In the genomic region with DNA sequence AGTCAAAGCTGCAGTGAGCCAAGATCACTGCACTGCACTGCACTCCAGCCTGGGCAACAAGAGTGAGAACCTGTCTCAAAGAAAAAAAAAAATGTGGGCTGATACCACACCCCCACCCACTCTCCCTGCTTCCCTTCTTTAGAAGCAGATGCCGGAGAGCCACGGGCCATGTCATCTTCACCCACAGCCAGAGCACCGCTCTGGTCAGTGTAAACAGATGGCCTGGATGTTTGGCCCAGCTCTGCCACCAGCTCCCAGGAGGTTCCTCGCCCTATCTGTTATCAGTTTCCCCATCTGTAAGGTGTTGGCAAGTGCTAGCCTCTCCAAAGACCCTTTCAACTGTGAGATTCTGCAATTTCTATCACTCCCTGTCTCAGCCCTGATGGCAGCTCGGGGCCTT, we compare ENCODE assay signal across 32 cellular contexts. TPM values are rescaled to one million over a fixed set of nuclear protein-coding genes. Genes with fewer than 3 reads are reported as not detected.
"Had no signal": no experiment of that assay in that cellular context is flagged by ENCODE, and none has a peak within 500 bp of the region (broad histone marks: within the 10 kb centered on the region; RNA-seq: fewer than 3 reads in every experiment).

No MANE protein-coding gene starts in this region.

- H3K4me3 Mint-ChIP-seq: dendritic cell treated with granulocyte-macrophage colony-stimulating factor and Interleukin-4, amounts not matched to agents 40 ng/mL and 50 ng/mL, for 4 days; memory B cell; mesothelial cell of epicardium; natural killer cell treated with Interleukin-12 subunit alpha and Interleukin-12 subunit beta and Interleukin-15 and Interleukin-18, amount 100 ng/mL, for 72 hours; neural crest cell; stimulated activated naive CD8-positive, alpha-beta T cell treated with anti-CD3 and anti-CD28 coated beads, Interleukin-15, amount 100 ng/mL, for 72 hours had no signal

- DNase-seq: effector CD8-positive, alpha-beta T cell; foreskin keratinocyte; heart left ventricle; kidney; mucosa of descending colon; naive B cell; stimulated activated CD4-positive, alpha-beta T cell treated with anti-CD3 and anti-CD28 coated beads, Interleukin-12 subunit alpha, Interleukin-12 subunit beta, amount 100 ng/mL, for 4 hours; stimulated activated CD4-positive, alpha-beta T cell treated with anti-CD3 and anti-CD28 coated beads, Interleukin-1b, Interleukin-23, amount 100 ng/mL, for 48 hours; stimulated activated CD4-positive, alpha-beta T cell treated with anti-CD3 and anti-CD28 coated beads, Interleukin-4, amount 100 ng/mL, for 1 hour; stimulated activated CD8-positive, alpha-beta memory T cell treated with anti-CD3 and anti-CD28 coated beads, Interleukin-4, amount 100 ng/mL, for 48 hours; stimulated activated naive CD4-positive, alpha-beta T cell; stimulated activated naive CD8-positive, alpha-beta T cell treated with anti-CD3 and anti-CD28 coated beads, Interleukin-15, amount 100 ng/mL, for 72 hours; thyroid gland; trophoblast cell had no signal

- H3K4me1 ChIP-seq: foreskin keratinocyte, parathyroid adenoma had no signal

- FAIRE-seq: endothelial cell of umbilical vein, kidney had no signal

- H3K27ac Mint-ChIP-seq: dendritic cell treated with granulocyte-macrophage colony-stimulating factor and Interleukin-4, amounts not matched to agents 40 ng/mL and 50 ng/mL, for 4 days; memory B cell; mesothelial cell of epicardium; natural killer cell treated with Interleukin-12 subunit alpha and Interleukin-12 subunit beta and Interleukin-15 and Interleukin-18, amount 100 ng/mL, for 72 hours; progenitor cell of endocrine pancreas; stimulated activated naive CD8-positive, alpha-beta T cell treated with anti-CD3 and anti-CD28 coated beads, Interleukin-15, amount 100 ng/mL, for 72 hours had no signal

- H3K4me2 ChIP-seq: hepatocyte, smooth muscle cell had no signal

- H3K9me3 Mint-ChIP-seq: dendritic cell treated with granulocyte-macrophage colony-stimulating factor and Interleukin-4, amounts not matched to agents 40 ng/mL and 50 ng/mL, for 4 days; memory B cell; mesothelial cell of epicardium; naive B cell; natural killer cell treated with Interleukin-12 subunit alpha and Interleukin-12 subunit beta and Interleukin-15 and Interleukin-18, amount 100 ng/mL, for 72 hours; neural crest cell; stimulated activated naive CD8-positive, alpha-beta T cell treated with anti-CD3 and anti-CD28 coated beads, Interleukin-15, amount 100 ng/mL, for 72 hours had no signal

- ATAC-seq: foreskin keratinocyte; gastroesophageal sphincter; heart left ventricle; left lobe of liver; mucosa of descending colon; natural killer cell treated with Interleukin-12 subunit alpha and Interleukin-12 subunit beta and Interleukin-15 and Interleukin-18, amount 100 ng/mL, for 72 hours; sciatic nerve; stimulated activated naive CD8-positive, alpha-beta T cell treated with anti-CD3 and anti-CD28 coated beads, Interleukin-15, amount 100 ng/mL, for 72 hours had no signal

- H3K9ac ChIP-seq: parathyroid adenoma had no signal

- H3K9me3 ChIP-seq: esophagus muscularis mucosa, gastroesophageal sphincter, heart left ventricle, mucosa of descending colon, right atrium auricular region, thyroid gland, vagina had no signal

- H3K4me3 ChIP-seq: esophagus muscularis mucosa, gastroesophageal sphincter, heart left ventricle, hepatocyte, lung, mucosa of descending colon, right atrium auricular region, smooth muscle cell, thyroid gland, vagina had no signal

- H3K27ac ChIP-seq: esophagus muscularis mucosa, foreskin keratinocyte, gastroesophageal sphincter, heart left ventricle, hepatocyte, parathyroid adenoma, right atrium auricular region, thyroid gland, vagina had no signal

- H3K79me2 ChIP-seq: hepatocyte, parathyroid adenoma had no signal

- H3K36me3 ChIP-seq: esophagus muscularis mucosa, gastroesophageal sphincter, heart left ventricle, right atrium auricular region, thyroid gland, vagina had no signal

- H2AFZ ChIP-seq: hepatocyte, parathyroid adenoma had no signal

- H3K36me3 Mint-ChIP-seq: memory B cell, mesothelial cell of epicardium had no signal

RNA-seq across cellular contexts. Expression of gene ADGRB2, which starts 11.9 kb away (rescaled TPM):
- total RNA-seq: left lobe of liver had no signal

RNA-seq across cellular contexts. Expression of gene SPOCD1, which starts 39.8 kb away (rescaled TPM):
- total RNA-seq: natural killer cell treated with Interleukin-12 subunit alpha and Interleukin-12 subunit beta and Interleukin-15 and Interleukin-18, amount 100 ng/mL, for 72 hours; temporal lobe had no signal
